13 cellular contexts compared by ENCODE assay signal in the genomic region with DNA sequence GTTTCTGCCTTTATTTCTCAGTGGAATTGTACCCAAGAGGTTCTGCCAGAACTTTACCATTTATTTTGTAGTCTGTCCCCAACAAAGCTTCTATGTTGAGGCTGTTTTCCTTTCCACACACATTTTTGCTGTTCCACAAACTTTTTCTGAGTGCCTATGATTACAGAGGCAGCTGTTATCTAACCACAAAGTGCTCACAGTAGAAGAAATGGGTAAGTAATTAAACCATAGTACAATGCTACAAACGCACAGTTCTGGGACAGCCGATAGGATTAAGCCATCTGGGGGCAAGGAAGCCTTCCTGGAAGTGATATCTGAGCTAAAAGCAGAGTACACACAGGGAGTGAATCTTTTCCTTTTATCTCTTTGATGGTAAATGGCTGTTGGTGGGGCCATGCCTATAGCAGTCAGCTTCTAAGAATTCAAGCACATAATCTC. TPM values are rescaled to one million over a fixed set of nuclear protein-coding genes. Genes with fewer than 3 reads are reported as not detected.
A peak's percentile ranks its signal among the peaks of the same experiment; 100 is the strongest.
DNase-seq lines count a peak whose midpoint lies in the region; ATAC-seq and TF ChIP-seq lines count a peak whose summit lies in the region.
"Had no signal": no experiment of that assay in that cellular context is flagged by ENCODE, and none has a peak within 500 bp of the region (broad histone marks: within the 10 kb centered on the region; RNA-seq: fewer than 3 reads in every experiment).

No MANE protein-coding gene starts in this region.

- H3K4me3 ChIP-seq in CD8-positive, alpha-beta T cell (ENCODE audit: low read depth, low read length), result peak overlapping the region; percentile 0
- H3K4me3 ChIP-seq: gastrocnemius medialis, right atrium auricular region had no signal

- H3K4me1 Mint-ChIP-seq in CD8-positive, alpha-beta T cell (ENCODE audit: low read depth), result peaks cover 68% of the 10 kb centered on the region
- peaks cover 65% of the 10 kb centered on the region for H3K4me1 Mint-ChIP-seq in activated CD4-positive, alpha-beta memory T cell treated with anti-CD3 and anti-CD28 coated beads, Interleukin-2, amount 10 ng/mL, durations not matched to agents 7 days and 5 days
- peaks cover 27 to 72% (median 69%) of the 10 kb centered on the region in 4 donors for H3K4me1 Mint-ChIP-seq in naive thymus-derived CD8-positive, alpha-beta T cell

- peaks cover 9% of the 10 kb centered on the region for H3K36me3 Mint-ChIP-seq in CD8-positive, alpha-beta T cell
- peaks cover 11% of the 10 kb centered on the region for H3K36me3 Mint-ChIP-seq in activated CD4-positive, alpha-beta memory T cell treated with anti-CD3 and anti-CD28 coated beads, Interleukin-2, amount 10 ng/mL, durations not matched to agents 7 days and 5 days (ENCODE audit: low read depth)
- peaks cover 2 to 8% (median 4%) of the 10 kb centered on the region in 3 donors for H3K36me3 Mint-ChIP-seq in naive thymus-derived CD8-positive, alpha-beta T cell
- H3K36me3 Mint-ChIP-seq: brain had no signal

- peaks cover 63% of the 10 kb centered on the region for H3K4me1 ChIP-seq in CD8-positive, alpha-beta T cell (ENCODE audit: insufficient read depth, low read length)

- H3K27ac Mint-ChIP-seq in CD8-positive, alpha-beta T cell, result peak overlapping the region; percentile 95
- H3K27ac Mint-ChIP-seq in activated CD4-positive, alpha-beta memory T cell treated with anti-CD3 and anti-CD28 coated beads, Interleukin-2, amount 10 ng/mL, durations not matched to agents 7 days and 5 days, result peak overlapping the region; percentile 70
- H3K27ac Mint-ChIP-seq in naive thymus-derived CD8-positive, alpha-beta T cell, result peak overlapping the region; percentile 75 to 99 (median 96)
- H3K27ac Mint-ChIP-seq: brain had no signal

- CTCF ChIA-PET in CD8-positive, alpha-beta T cell (lab: Charles Lee), result interaction anchor here (1.0 to 1.5 kb wide), 7 partner anchors 9 to 87 kb away, joined by 3 to 4 read pairs (median 4); no protein-coding TSS in a partner anchor
- CTCF ChIA-PET in activated CD4-positive, alpha-beta memory T cell treated with anti-CD3 and anti-CD28 coated beads, Interleukin-2, amount 10 ng/mL, durations not matched to agents 7 days and 5 days (lab: Charles Lee), result interaction anchor here (0.8 to 1.9 kb wide), 3 partner anchors 78 to 445 kb away, joined by 3 to 9 read pairs (median 3); no protein-coding TSS in a partner anchor

- no peaks in the 10 kb centered on the region for H3K27me3 ChIP-seq in CD8-positive, alpha-beta T cell (ENCODE audit: insufficient read depth, low read length)
- H3K27me3 ChIP-seq: gastrocnemius medialis, right atrium auricular region had no signal

- H3K4me3 Mint-ChIP-seq in CD8-positive, alpha-beta T cell, result peak overlapping the region; percentile 74
- H3K4me3 Mint-ChIP-seq in activated CD4-positive, alpha-beta memory T cell treated with anti-CD3 and anti-CD28 coated beads, Interleukin-2, amount 10 ng/mL, durations not matched to agents 7 days and 5 days, result peak overlapping the region; percentile 38
- peak overlapping the region; percentile 64 to 97 (median 90) for H3K4me3 Mint-ChIP-seq in naive thymus-derived CD8-positive, alpha-beta T cell

- no peaks in the 10 kb centered on the region for H3K27me3 Mint-ChIP-seq in CD8-positive, alpha-beta T cell (ENCODE audit: low read depth)
- no peaks in the 10 kb centered on the region for H3K27me3 Mint-ChIP-seq in activated CD4-positive, alpha-beta memory T cell treated with anti-CD3 and anti-CD28 coated beads, Interleukin-2, amount 10 ng/mL, durations not matched to agents 7 days and 5 days
- H3K27me3 Mint-ChIP-seq in naive thymus-derived CD8-positive, alpha-beta T cell, result no peaks in the 10 kb centered on the region

- no peaks in the 10 kb centered on the region for H3K9me3 Mint-ChIP-seq in CD8-positive, alpha-beta T cell
- H3K9me3 Mint-ChIP-seq in activated CD4-positive, alpha-beta memory T cell treated with anti-CD3 and anti-CD28 coated beads, Interleukin-2, amount 10 ng/mL, durations not matched to agents 7 days and 5 days, result no peaks in the 10 kb centered on the region
- no peaks in the 10 kb centered on the region for H3K9me3 Mint-ChIP-seq in naive thymus-derived CD8-positive, alpha-beta T cell

- H3K27ac ChIP-seq in CD8-positive, alpha-beta T cell (ENCODE audit: low read depth, low read length), result no peak overlapping the region
- H3K27ac ChIP-seq: gastrocnemius medialis, right atrium auricular region had no signal

- ATAC-seq in CD8-positive, alpha-beta T cell, result no peak
- no peak for ATAC-seq in naive thymus-derived CD8-positive, alpha-beta T cell
- ATAC-seq: gastrocnemius medialis had no signal

- intact Hi-C loops in CD8-positive, alpha-beta T cell (cut with DNase I, micrococcal nuclease), result loop anchor here (2.0 to 5.0 kb wide), 4 partner anchors 22 to 1088 kb away; a partner anchor contains a TSS

- H3K9me3 ChIP-seq in CD8-positive, alpha-beta T cell (ENCODE audit: low read length), result no peaks in the 10 kb centered on the region
- H3K9me3 ChIP-seq: gastrocnemius medialis, right atrium auricular region had no signal

- no peak for TF ChIP-seq CTCF in CD8-positive, alpha-beta T cell (IDR thresholded peaks at IDR 0.05)

- no peak for DNase-seq in CD8-positive, alpha-beta T cell
- peak in 67 of 76 experiments; percentile 1 to 84 (median 43) for DNase-seq in HUDEP-2 (lab: John Stamatoyannopoulos, UW; ENCODE audit: unreplicated experiment in 76 of 76)
- no peak for DNase-seq in activated CD4-positive, alpha-beta memory T cell treated with anti-CD3 and anti-CD28 coated beads, Interleukin-2, amount 10 ng/mL, durations not matched to agents 7 days and 5 days
- no peak for DNase-seq in naive thymus-derived CD8-positive, alpha-beta T cell
- no peak for DNase-seq in MV-4-11 (lab: John Stamatoyannopoulos, UW)
- DNase-seq in NCI-H2107 (lab: John Stamatoyannopoulos, UW), result no peak
- no peak for DNase-seq in KG1 (lab: John Stamatoyannopoulos, UW)
- DNase-seq: C1 segment of cervical spinal cord, gastrocnemius medialis, IMR-90, NCI-H2081 treated with DMSO at 0.1 percent for 48 hours had no signal

- no peaks in the 10 kb centered on the region for H3K36me3 ChIP-seq in CD8-positive, alpha-beta T cell (ENCODE audit: insufficient read depth, low read length)
- H3K36me3 ChIP-seq: gastrocnemius medialis, right atrium auricular region had no signal

- POLR2A ChIA-PET in CD8-positive, alpha-beta T cell (lab: Charles Lee), result interaction anchor here (0.6 to 1.9 kb wide), 6 partner anchors 9 to 40 kb away, joined by 3 to 10 read pairs (median 3); no protein-coding TSS in a partner anchor
- POLR2A ChIA-PET in activated CD4-positive, alpha-beta memory T cell treated with anti-CD3 and anti-CD28 coated beads, Interleukin-2, amount 10 ng/mL, durations not matched to agents 7 days and 5 days (lab: Charles Lee), result interaction anchor here (0.9 to 15.9 kb wide), 7 partner anchors 8 to 94 kb away, joined by 3 to 291 read pairs (median 4); no protein-coding TSS in a partner anchor
- POLR2A ChIA-PET in naive thymus-derived CD8-positive, alpha-beta T cell (lab: Charles Lee), result interaction anchor here (0.5 to 21.6 kb wide), 7 partner anchors 10 to 102 kb away, joined by 3 to 360 read pairs (median 12); no protein-coding TSS in a partner anchor

RNA-seq across cellular contexts. Expression of a gene that starts 3.9 kb away (rescaled TPM):
- total RNA-seq in CD8-positive, alpha-beta T cell, result 100 to 1,000 TPM; 226 to 229 TPM
- 10 to 100 TPM; 69.8 to 80.6 TPM for total RNA-seq in activated CD4-positive, alpha-beta memory T cell treated with anti-CD3 and anti-CD28 coated beads, Interleukin-2, amount 10 ng/mL, durations not matched to agents 7 days and 5 days
- total RNA-seq in naive thymus-derived CD8-positive, alpha-beta T cell, result 100 to 1,000 TPM; 291 to 295 TPM
- 100 to 1,000 TPM; 285 to 350 (median 310) TPM for polyA plus RNA-seq in naive thymus-derived CD8-positive, alpha-beta T cell
- polyA plus RNA-seq: IMR-90 had no signal

Comparison
In these comparisons a context has a peak if more than half of its experiments do, and no peak if none do; other contexts are left out.
1. DNase-seq: peak in HUDEP-2 (67 of 76); none in CD8-positive, alpha-beta T cell (0 of 7), activated CD4-positive, alpha-beta memory T cell treated with anti-CD3 and anti-CD28 coated beads, Interleukin-2, amount 10 ng/mL, durations not matched to agents 7 days and 5 days (single experiment), naive thymus-derived CD8-positive, alpha-beta T cell (0 of 10), MV-4-11 (single experiment), NCI-H2107 (single experiment) and KG1 (single experiment).
2. H3K4me3 Mint-ChIP-seq: peak in every context shown above with its lines; median percentile 90 in naive thymus-derived CD8-positive, alpha-beta T cell; 74 in CD8-positive, alpha-beta T cell; 38 in activated CD4-positive, alpha-beta memory T cell treated with anti-CD3 and anti-CD28 coated beads, Interleukin-2, amount 10 ng/mL, durations not matched to agents 7 days and 5 days.
3. Peak in every context shown above with its lines, with median percentiles within 50 percentile points of each other: H3K27ac Mint-ChIP-seq.